Comparison of ENCODE assay signal across 8 cellular contexts in genomic region chr4:76434901-76435688, GRCh38. TPM values are rescaled to one million over a fixed set of nuclear protein-coding genes. Genes with fewer than 3 reads are reported as not detected.
DNase-seq lines count a peak whose midpoint lies in the region; TF ChIP-seq lines count a peak whose summit lies in the region.
"Had no signal": no experiment of that assay in that cellular context is flagged by ENCODE, and none has a peak within 500 bp of the region (broad histone marks: within the 10 kb centered on the region; RNA-seq: fewer than 3 reads in every experiment).

Gene SHROOM3 (plus strand): TSS chr4:76435229. CDS start chr4:76436053, 824 bp downstream.

- H3K27me3 ChIP-seq in mesendoderm (ENCODE audit: insufficient read depth, low read length, poor library complexity), result no peaks in the 10 kb centered on the region
- H3K27me3 ChIP-seq in vagina, result no peaks in the 10 kb centered on the region
- H3K27me3 ChIP-seq in spleen (replicated peaks in 1 of 7), result peaks cover 0 to 22% (median 4%) of the 10 kb centered on the region in 7 donors

- H2BK15ac ChIP-seq in mesendoderm (replicated peaks; ENCODE audit: low read depth), result no peak within 1 kb of the TSS

- no peak within 1 kb of the TSS for H2BK5ac ChIP-seq in mesendoderm (ENCODE audit: low read length)

- peak within 1 kb of the TSS; percentile 55 for H3K4ac ChIP-seq in mesendoderm (ENCODE audit: low read depth, low read length)

- H3K79me1 ChIP-seq in mesendoderm (ENCODE audit: low read length), result no peaks in the 10 kb centered on the region

- H4K8ac ChIP-seq in mesendoderm (ENCODE audit: low read depth, low read length), result no peak within 1 kb of the TSS

- H3K23ac ChIP-seq in mesendoderm (ENCODE audit: low read length), result no peak within 1 kb of the TSS

- no peak within 1 kb of the TSS for H4K5ac ChIP-seq in mesendoderm (ENCODE audit: low read length)

- peak; percentile 6 for DNase-seq in NCI-H226
- DNase-seq in epithelial cell of esophagus (ENCODE audit: low read depth), result peak; percentile 64
- DNase-seq in mesendoderm, result peak; percentile 73
- no peak for DNase-seq in vagina (ENCODE audit: extremely low spot score in 2 of 2)
- no peak for DNase-seq in stimulated activated CD4-positive, alpha-beta T cell treated with anti-CD3 and anti-CD28 coated beads, Interleukin-4, amount 100 ng/mL, for 24 hours
- DNase-seq in spleen, result no peak
- DNase-seq in AML-193 (lab: John Stamatoyannopoulos, UW), result no peak
- DNase-seq: activated CD4-positive, alpha-beta memory T cell treated with anti-CD3 and anti-CD28 coated beads, Interleukin-2, amount 10 ng/mL, durations not matched to agents 7 days and 5 days had no signal

- no CpG with 5 or more reads among the region's 10 CpGs for WGBS in mesendoderm (ENCODE audit: extremely low coverage, insufficient coverage, low lambda C conversion rate)
- 20 to 33% (median 29%) methylated on average over 10 of the region's 10 CpGs for WGBS in spleen, 5 donors

- H3K27ac ChIP-seq in mesendoderm (ENCODE audit: low read depth, low read length), result peak within 1 kb of the TSS; percentile 22
- no peak within 1 kb of the TSS for H3K27ac ChIP-seq in vagina
- no peak within 1 kb of the TSS for H3K27ac ChIP-seq in spleen

- peak within 1 kb of the TSS; percentile 41 for H3K18ac ChIP-seq in mesendoderm (ENCODE audit: low read length)

- H3K36me3 ChIP-seq in mesendoderm (ENCODE audit: control insufficient read depth, insufficient read depth, low read length), result no peaks in the 10 kb centered on the region
- no peaks in the 10 kb centered on the region for H3K36me3 ChIP-seq in vagina
- no peaks in the 10 kb centered on the region for H3K36me3 ChIP-seq in spleen

- no peak for TF ChIP-seq POLR2A in vagina (IDR thresholded peaks at IDR 0.05)
- no peak for TF ChIP-seq POLR2A in spleen (IDR thresholded peaks at IDR 0.05)

- no peaks in the 10 kb centered on the region for H3K9me3 ChIP-seq in vagina
- no peaks in the 10 kb centered on the region for H3K9me3 ChIP-seq in spleen

- peak within 1 kb of the TSS; percentile 62 for H3K56ac ChIP-seq in mesendoderm (ENCODE audit: low read length)

- H2AK5ac ChIP-seq in mesendoderm (ENCODE audit: low read length), result no peak within 1 kb of the TSS

- H3K79me2 ChIP-seq in mesendoderm (ENCODE audit: control insufficient read depth, insufficient read depth, low read length), result no peaks in the 10 kb centered on the region

- intact Hi-C loops in vagina (cut with DNase I) (loop anchor here (10.0 kb wide), 1 partner anchor 70 kb away; no protein-coding TSS in a partner anchor), spleen (cut with DNase I; ENCODE audit: low total_unique reads) (loop anchor here (10.0 kb wide), 1 partner anchor 770 kb away; no protein-coding TSS in a partner anchor)

- H2BK120ac ChIP-seq in mesendoderm (ENCODE audit: low read depth, low read length), result peak within 1 kb of the TSS; percentile 21

- H3K4me2 ChIP-seq in mesendoderm (ENCODE audit: low read length), result peak within 1 kb of the TSS; percentile 52

- H3K4me3 ChIP-seq in epithelial cell of esophagus (ENCODE audit: low read length) (no peak within 1 kb of the TSS), mesendoderm (ENCODE audit: low read length) (no peak within 1 kb of the TSS), vagina (peak within 1 kb of the TSS; percentile 13 to 19), spleen (peak within 1 kb of the TSS in 3 of 8 donors; percentile 11 to 26 (median 20))

- peak within 1 kb of the TSS; percentile 35 for H3K9ac ChIP-seq in mesendoderm (ENCODE audit: low read length)

- TF ChIP-seq CTCF in epithelial cell of esophagus (IDR thresholded peaks at IDR 0.05; ENCODE audit: insufficient read depth, low read depth, low read length, missing control alignments) (no peak), vagina (IDR thresholded peaks at IDR 0.05) (no peak), spleen (IDR thresholded peaks at IDR 0.05 in 8 of 11, conservative IDR thresholded peaks at IDR 0.05 in 3 of 11) (no peak)

- H3K4me1 ChIP-seq in mesendoderm (ENCODE audit: control insufficient read depth, low read depth, low read length), result no peaks in the 10 kb centered on the region
- peaks cover 11% of the 10 kb centered on the region for H3K4me1 ChIP-seq in vagina
- peaks cover 0 to 14% (median 0%) of the 10 kb centered on the region in 6 donors for H3K4me1 ChIP-seq in spleen

RNA-seq across cellular contexts. Expression of gene SHROOM3, which starts in this region (rescaled TPM):
- 9.4 TPM for polyA plus RNA-seq in mesendoderm (2013, experiment 1 of 2)
- 10.0 TPM for polyA plus RNA-seq in mesendoderm (2013, experiment 2 of 2)
- 6.9 TPM for total RNA-seq in vagina
- total RNA-seq in spleen, result 10 to 100 TPM in 4 of 7 donors, 1 to 10 TPM in 3; 6.9 to 23.9 (median 11.8) TPM
- polyA plus RNA-seq in spleen, result 1 to 10 TPM in 1 of 3 donors, under 1 TPM in 2; 0.37 to 1.2 (median 0.44) TPM
- total RNA-seq: activated CD4-positive, alpha-beta memory T cell treated with anti-CD3 and anti-CD28 coated beads, Interleukin-2, amount 10 ng/mL, durations not matched to agents 7 days and 5 days had no signal

Comparison
In these comparisons a context has a peak if more than half of its experiments do, and no peak if none do; other contexts are left out.
1. DNase-seq: peak in NCI-H226 (single experiment), epithelial cell of esophagus (single experiment) and mesendoderm (single experiment); none in vagina (0 of 2), stimulated activated CD4-positive, alpha-beta T cell treated with anti-CD3 and anti-CD28 coated beads, Interleukin-4, amount 100 ng/mL, for 24 hours (single experiment), spleen (single experiment) and AML-193 (0 of 2).
2. H3K4me3 ChIP-seq: peak in vagina (2 of 2); none in epithelial cell of esophagus (single experiment) and mesendoderm (single experiment).